13 cellular contexts compared by ENCODE assay signal in the genomic region with DNA sequence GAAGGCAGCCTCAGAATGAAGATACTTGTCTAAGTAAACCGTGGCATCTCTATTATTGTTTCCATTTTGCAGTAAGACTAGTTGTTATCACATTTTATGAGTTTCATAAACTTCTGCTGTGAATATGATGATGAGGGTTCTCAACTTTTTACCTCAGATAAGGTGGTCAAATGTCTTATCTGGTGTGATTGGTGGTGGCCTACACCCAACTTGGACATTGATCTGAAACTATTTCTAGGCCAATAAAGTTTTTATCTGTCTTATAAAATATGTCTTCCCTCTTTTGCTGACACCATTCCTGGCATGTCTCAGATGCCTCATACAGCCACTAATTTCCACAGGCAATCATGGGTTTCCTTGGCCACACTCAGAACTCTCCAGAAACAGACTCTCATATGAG.
A peak's percentile ranks its signal among the peaks of the same experiment; 100 is the strongest.
DNase-seq lines count a peak whose midpoint lies in the region; ATAC-seq and TF ChIP-seq lines count a peak whose summit lies in the region.
"Had no signal": no experiment of that assay in that cellular context is flagged by ENCODE, and none has a peak within 500 bp of the region (broad histone marks: within the 10 kb centered on the region; RNA-seq: fewer than 3 reads in every experiment).

No MANE protein-coding gene starts in this region.

- intact Hi-C loops in left colon (cut with DNase I, micrococcal nuclease) = no loop called here

- DNase-seq in LoVo (ENCODE audit: low spot score) = peak; percentile 1
- DNase-seq in left colon = peak in 1 of 2 donors; percentile 27
- DNase-seq in myocyte (ENCODE audit: low read depth) = peak; percentile 9
- no peak for DNase-seq in hippocampal formation (lab: John Stamatoyannopoulos, UW)
- no peak for DNase-seq in GM13977 (ENCODE audit: low spot score)
- DNase-seq: Caco-2; CD4-positive, CD25-positive, alpha-beta regulatory T cell; CD8-positive, alpha-beta T cell; DMS153; DND-41; GOT3; HFFc6 had no signal

- ATAC-seq in left colon (peak; percentile 85), HG02884 (IDR thresholded peaks at IDR 0.05; ENCODE audit: unreplicated experiment) (no peak)
- ATAC-seq: CD8-positive, alpha-beta T cell had no signal

- in situ Hi-C loops in GM13977 (cut with MboI; ENCODE audit: low pct_unique_long_range_greater_than_20kb, low sequenced_read_pairs, unreplicated experiment) = no loop called here

- TF ChIP-seq CTCF in GM13977 (IDR thresholded peaks at IDR 0.05; ENCODE audit: extremely low read depth, insufficient read depth, missing control alignments) = no peak

Comparison
In these comparisons a context has a peak if more than half of its experiments do, and no peak if none do; other contexts are left out.
1. DNase-seq: peak in LoVo (single experiment) and myocyte (single experiment); none in hippocampal formation (0 of 2) and GM13977 (single experiment).